Comparison of ENCODE assay signal across 20 cellular contexts in genomic region chr21:43815991-43816390, GRCh38.
"Had no signal": no experiment of that assay in that cellular context is flagged by ENCODE, and none has a peak within 500 bp of the region (broad histone marks: within the 10 kb centered on the region; RNA-seq: fewer than 3 reads in every experiment).

No MANE protein-coding gene starts in this region.

- H3K36me3 ChIP-seq: breast epithelium had no signal

- H3K27me3 Mint-ChIP-seq: activated CD4-positive, alpha-beta T cell treated with anti-CD3 and anti-CD28 coated beads for 36 hours; activated naive CD4-positive, alpha-beta T cell treated with anti-CD3 and anti-CD28 coated beads, Interleukin-2, amount 50 U/mL, for 24 hours; T-helper 17 cell had no signal

- DNase-seq: activated CD4-positive, alpha-beta memory T cell treated with anti-CD3 and anti-CD28 coated beads, Interleukin-2, amount 10 ng/mL, durations not matched to agents 7 days and 5 days; activated CD4-positive, alpha-beta T cell treated with anti-CD3 and anti-CD28 coated beads for 36 hours; activated CD4-positive, alpha-beta T cell treated with anti-CD3 and anti-CD28 coated beads, Interleukin-2, amount 50 U/mL, for 1 hour; activated effector memory CD4-positive, alpha-beta T cell treated with Interleukin-2 at 50 U/mL for 16 hours; activated naive CD4-positive, alpha-beta T cell; aorta; central memory CD4-positive, alpha-beta T cell; KBM-7; NCI-H1092; NCI-H2029; NCI-H2107; NCI-H510A; NCI-H526 treated with DMSO at 0.1 percent for 48 hours; OCI-M1; SIG-M5; T-helper 17 cell; T-helper 9 cell had no signal

- H3K4me3 ChIP-seq: breast epithelium had no signal

- H3K27me3 ChIP-seq: breast epithelium had no signal

- H3K27ac ChIP-seq: breast epithelium had no signal

- H3K27ac Mint-ChIP-seq: activated CD4-positive, alpha-beta memory T cell treated with anti-CD3 and anti-CD28 coated beads, Interleukin-2, amount 10 ng/mL, durations not matched to agents 7 days and 5 days; activated CD4-positive, alpha-beta T cell treated with anti-CD3 and anti-CD28 coated beads for 36 hours; activated naive CD4-positive, alpha-beta T cell treated with anti-CD3 and anti-CD28 coated beads, Interleukin-2, amount 50 U/mL, for 24 hours; activated T-helper 1 cell treated with anti-CD3 and anti-CD28 coated beads, Interleukin-12 subunit alpha, Interleukin-12 subunit beta, Interleukin-2, Interleukin-4 antibody, amounts not matched to agents 30 ng/mL and 10 ng/mL and 1 ng/mL, durations not matched to agents 14 hours and 24 hours and 36 hours; T-helper 17 cell had no signal

- H3K4me3 Mint-ChIP-seq: activated CD4-positive, alpha-beta memory T cell treated with anti-CD3 and anti-CD28 coated beads, Interleukin-2, amount 10 ng/mL, durations not matched to agents 7 days and 5 days; activated CD4-positive, alpha-beta T cell treated with anti-CD3 and anti-CD28 coated beads for 36 hours; activated naive CD4-positive, alpha-beta T cell treated with anti-CD3 and anti-CD28 coated beads, Interleukin-2, amount 50 U/mL, for 24 hours; activated T-helper 1 cell treated with anti-CD3 and anti-CD28 coated beads, Interleukin-12 subunit alpha, Interleukin-12 subunit beta, Interleukin-2, Interleukin-4 antibody, amounts not matched to agents 30 ng/mL and 10 ng/mL and 1 ng/mL, durations not matched to agents 14 hours and 24 hours and 36 hours; T-helper 17 cell had no signal

- ATAC-seq: activated CD4-positive, alpha-beta T cell treated with anti-CD3 and anti-CD28 coated beads for 36 hours; T-helper 17 cell had no signal
